1 cellular context compared by ENCODE assay signal in the genomic region with DNA sequence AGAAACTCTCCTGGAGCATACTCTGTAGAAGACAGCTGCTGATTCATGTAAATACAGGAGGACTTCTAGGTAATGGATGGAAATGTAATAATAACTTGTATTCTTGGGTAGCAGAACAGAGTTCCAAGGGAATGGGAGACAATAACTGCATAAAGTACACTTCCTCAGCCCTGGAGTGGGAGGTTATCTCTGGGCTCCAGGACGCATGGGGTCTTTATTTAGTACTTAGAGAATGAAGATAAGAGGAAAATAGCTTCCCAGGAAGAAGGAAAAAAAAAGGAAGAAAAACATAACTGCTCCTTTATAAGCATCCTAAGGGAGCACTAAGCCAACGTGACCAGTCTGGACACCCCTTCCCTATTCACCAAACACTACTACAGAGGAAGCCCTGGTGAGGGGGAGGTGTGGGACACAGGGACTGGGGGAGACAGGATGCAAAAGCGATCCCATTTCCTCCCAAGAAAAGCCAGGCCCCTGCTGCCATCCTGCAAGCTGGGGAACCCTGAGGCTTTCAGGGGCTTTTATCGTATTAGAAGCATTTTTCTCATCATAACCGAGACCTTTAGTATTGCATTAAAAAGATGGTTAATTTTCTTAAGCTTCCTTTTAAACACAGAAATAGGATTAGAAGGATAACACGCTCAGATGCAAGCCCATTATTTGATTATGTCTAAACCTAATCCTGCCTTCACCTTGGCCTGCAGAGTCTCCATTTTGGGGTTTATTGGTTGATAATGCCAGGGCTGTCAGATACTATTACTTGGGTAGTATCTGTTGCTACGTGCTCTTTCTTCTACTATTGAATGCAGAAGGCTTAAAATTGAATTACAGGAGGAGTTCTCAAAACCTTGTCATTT.
TF ChIP-seq lines count a peak whose summit lies in the region.

No MANE protein-coding gene starts in this region.

TF ChIP-seq in SK-N-SH, 30 proteins besides CTCF, POLR2A, EP300 and RAD21 (continued from another document):
- TF ChIP-seq JUND (IDR thresholded peaks at IDR 0.05) (no peak), RCOR1 (IDR thresholded peaks at IDR 0.05; ENCODE audit: low read length) (peak; percentile 67; the same call in 1 of the 2 replicates), FOXM1 (IDR thresholded peaks at IDR 0.05; ENCODE audit: low read depth) (no peak), NRF1 (IDR thresholded peaks at IDR 0.05; ENCODE audit: low read depth, low read length) (no peak), GABPA (IDR thresholded peaks at IDR 0.05; ENCODE audit: low read depth) (no peak), MXI1 (IDR thresholded peaks at IDR 0.05; ENCODE audit: low read depth, low read length) (peak; percentile 56; the same call in 1 of the 2 replicates), TAF1 (IDR thresholded peaks at IDR 0.05; ENCODE audit: borderline replicate concordance, low read depth, low read length) (no peak), FOXJ3 (CRISPR knock-in tag; IDR thresholded peaks at IDR 0.05) (peak; percentile 81; the same call in 1 of the 2 replicates), SIN3A (IDR thresholded peaks at IDR 0.05; ENCODE audit: borderline replicate concordance, low read depth, low read length) (no peak), TCF12 (IDR thresholded peaks at IDR 0.05) (peak; percentile 32; the same call in 1 of the 2 replicates), GATA2 (CRISPR knock-in tag; IDR thresholded peaks at IDR 0.05) (peak; percentile 85), YY1 (IDR thresholded peaks at IDR 0.05; ENCODE audit: low read depth) (no peak), EZH2phosphoT487 (IDR thresholded peaks at IDR 0.05; ENCODE audit: borderline replicate concordance, low read depth) (no peak), SMC3 (IDR thresholded peaks at IDR 0.05; ENCODE audit: low read depth, low read length) (peak; percentile 11; the same call in 1 of the 2 replicates), TEAD4 (IDR thresholded peaks at IDR 0.05; ENCODE audit: borderline replicate concordance, insufficient read depth) (0 out of 2 replicates have a peak, but pooled peaks have one; percentile 45)
- TF ChIP-seq, protein P1, sequence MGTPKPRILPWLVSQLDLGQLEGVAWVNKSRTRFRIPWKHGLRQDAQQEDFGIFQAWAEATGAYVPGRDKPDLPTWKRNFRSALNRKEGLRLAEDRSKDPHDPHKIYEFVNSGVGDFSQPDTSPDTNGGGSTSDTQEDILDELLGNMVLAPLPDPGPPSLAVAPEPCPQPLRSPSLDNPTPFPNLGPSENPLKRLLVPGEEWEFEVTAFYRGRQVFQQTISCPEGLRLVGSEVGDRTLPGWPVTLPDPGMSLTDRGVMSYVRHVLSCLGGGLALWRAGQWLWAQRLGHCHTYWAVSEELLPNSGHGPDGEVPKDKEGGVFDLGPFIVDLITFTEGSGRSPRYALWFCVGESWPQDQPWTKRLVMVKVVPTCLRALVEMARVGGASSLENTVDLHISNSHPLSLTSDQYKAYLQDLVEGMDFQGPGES (IDR thresholded peaks at IDR 0.05; ENCODE audit: low read depth, low read length) = no peak
- TF ChIP-seq, protein P2, sequence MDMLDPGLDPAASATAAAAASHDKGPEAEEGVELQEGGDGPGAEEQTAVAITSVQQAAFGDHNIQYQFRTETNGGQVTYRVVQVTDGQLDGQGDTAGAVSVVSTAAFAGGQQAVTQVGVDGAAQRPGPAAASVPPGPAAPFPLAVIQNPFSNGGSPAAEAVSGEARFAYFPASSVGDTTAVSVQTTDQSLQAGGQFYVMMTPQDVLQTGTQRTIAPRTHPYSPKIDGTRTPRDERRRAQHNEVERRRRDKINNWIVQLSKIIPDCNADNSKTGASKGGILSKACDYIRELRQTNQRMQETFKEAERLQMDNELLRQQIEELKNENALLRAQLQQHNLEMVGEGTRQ (IDR thresholded peaks at IDR 0.05; ENCODE audit: borderline replicate concordance, low read depth, low read length) = no peak
TF ChIP-seq in SK-N-SH: peak in this region for 8.
